In genomic region chr11:64321026-64321425, GRCh38 we compare ENCODE assay signal across 20 cellular contexts. TPM values are rescaled to one million over a fixed set of nuclear protein-coding genes. Genes with fewer than 3 reads are reported as not detected.
DNase-seq lines count a peak whose midpoint lies in the region; ATAC-seq and TF ChIP-seq lines count a peak whose summit lies in the region.
"Had no signal": no experiment of that assay in that cellular context is flagged by ENCODE, and none has a peak within 500 bp of the region (broad histone marks: within the 10 kb centered on the region; RNA-seq: fewer than 3 reads in every experiment).

No MANE protein-coding gene starts in this region.

- ATAC-seq in activated naive CD4-positive, alpha-beta T cell treated with anti-CD3 and anti-CD28 coated beads, Interleukin-2, amount 50 U/mL, for 72 hours, result no peak
- no peak for ATAC-seq in natural killer cell treated with Interleukin-12 subunit alpha and Interleukin-12 subunit beta and Interleukin-15 and Interleukin-18, amount 100 ng/mL, for 72 hours
- ATAC-seq in HG02678 (IDR thresholded peaks at IDR 0.05; ENCODE audit: unreplicated experiment) (no peak), GM21528 (IDR thresholded peaks at IDR 0.05; ENCODE audit: low FRiP score, unreplicated experiment) (no peak), heart left ventricle (no peak)
- ATAC-seq: naive thymus-derived CD4-positive, alpha-beta T cell had no signal

- peaks cover 39 to 42% of the 10 kb centered on the region in 2 donors for H3K4me1 Mint-ChIP-seq in natural killer cell treated with Interleukin-12 subunit alpha and Interleukin-12 subunit beta and Interleukin-15 and Interleukin-18, amount 100 ng/mL, for 72 hours (ENCODE audit: low read depth in 2 of 2)

- peak overlapping the region; percentile 27 to 93 for H3K27ac Mint-ChIP-seq in activated naive CD4-positive, alpha-beta T cell treated with anti-CD3 and anti-CD28 coated beads, Interleukin-2, amount 50 U/mL, for 72 hours
- peak overlapping the region; percentile 93 to 97 for H3K27ac Mint-ChIP-seq in natural killer cell treated with Interleukin-12 subunit alpha and Interleukin-12 subunit beta and Interleukin-15 and Interleukin-18, amount 100 ng/mL, for 72 hours
- H3K27ac Mint-ChIP-seq: stimulated activated naive CD8-positive, alpha-beta T cell treated with anti-CD3 and anti-CD28 coated beads, Interleukin-15, Interleukin-2, amounts not matched to agents 100 ng/mL and 50 ng/mL, for 24 hours had no signal

- H3K9me3 Mint-ChIP-seq in activated naive CD4-positive, alpha-beta T cell treated with anti-CD3 and anti-CD28 coated beads, Interleukin-2, amount 50 U/mL, for 72 hours, result no peaks in the 10 kb centered on the region
- H3K9me3 Mint-ChIP-seq in natural killer cell treated with Interleukin-12 subunit alpha and Interleukin-12 subunit beta and Interleukin-15 and Interleukin-18, amount 100 ng/mL, for 72 hours, result no peaks in the 10 kb centered on the region
- H3K9me3 Mint-ChIP-seq: naive thymus-derived CD4-positive, alpha-beta T cell; stimulated activated naive CD8-positive, alpha-beta T cell treated with anti-CD3 and anti-CD28 coated beads, Interleukin-15, Interleukin-2, amounts not matched to agents 100 ng/mL and 50 ng/mL, for 24 hours had no signal

- no peaks in the 10 kb centered on the region for H3K27me3 ChIP-seq in colonic mucosa
- no peaks in the 10 kb centered on the region for H3K27me3 ChIP-seq in heart left ventricle
- H3K27me3 ChIP-seq: cardiac muscle cell, sigmoid colon had no signal

- peak overlapping the region; percentile 48 to 97 for H3K9ac ChIP-seq in colonic mucosa (ENCODE audit: low read depth in 2 of 2, low read length in 2 of 2)

- H3K27me3 Mint-ChIP-seq in natural killer cell treated with Interleukin-12 subunit alpha and Interleukin-12 subunit beta and Interleukin-15 and Interleukin-18, amount 100 ng/mL, for 72 hours, result no peaks in the 10 kb centered on the region
- H3K27me3 Mint-ChIP-seq: naive thymus-derived CD4-positive, alpha-beta T cell; stimulated activated naive CD8-positive, alpha-beta T cell treated with anti-CD3 and anti-CD28 coated beads, Interleukin-15, Interleukin-2, amounts not matched to agents 100 ng/mL and 50 ng/mL, for 24 hours had no signal

- peak overlapping the region; percentile 99 for H3K27ac ChIP-seq in colonic mucosa
- peak overlapping the region; percentile 73 for H3K27ac ChIP-seq in urinary bladder (ENCODE audit: low read depth)
- no peak overlapping the region for H3K27ac ChIP-seq in heart left ventricle
- H3K27ac ChIP-seq: cardiac muscle cell, sigmoid colon had no signal

- H3K4me1 ChIP-seq in colonic mucosa (peaks cover 18% of the 10 kb centered on the region), urinary bladder (ENCODE audit: insufficient read depth) (no peaks in the 10 kb centered on the region), heart left ventricle (peaks cover 0 to 25% (median 17%) of the 10 kb centered on the region in 12 donors)

- 85% methylated on average over 5 of the region's 5 CpGs for WGBS in urinary bladder
- 82 to 89% (median 87%) methylated on average over 5 of the region's 5 CpGs for WGBS in heart left ventricle, 4 donors

- peaks cover 27 to 28% of the 10 kb centered on the region in 2 donors for H3K36me3 Mint-ChIP-seq in activated naive CD4-positive, alpha-beta T cell treated with anti-CD3 and anti-CD28 coated beads, Interleukin-2, amount 50 U/mL, for 72 hours
- no peaks in the 10 kb centered on the region for H3K36me3 Mint-ChIP-seq in natural killer cell treated with Interleukin-12 subunit alpha and Interleukin-12 subunit beta and Interleukin-15 and Interleukin-18, amount 100 ng/mL, for 72 hours

- no peak overlapping the region for H3K4me3 Mint-ChIP-seq in natural killer cell treated with Interleukin-12 subunit alpha and Interleukin-12 subunit beta and Interleukin-15 and Interleukin-18, amount 100 ng/mL, for 72 hours
- H3K4me3 Mint-ChIP-seq: stimulated activated naive CD8-positive, alpha-beta T cell treated with anti-CD3 and anti-CD28 coated beads, Interleukin-15, Interleukin-2, amounts not matched to agents 100 ng/mL and 50 ng/mL, for 24 hours had no signal

- H3K36me3 ChIP-seq in colonic mucosa (no peaks in the 10 kb centered on the region), urinary bladder (ENCODE audit: insufficient read depth) (peaks cover 2% of the 10 kb centered on the region), heart left ventricle (peaks cover 0 to 27% (median 14%) of the 10 kb centered on the region in 9 donors)

- no peak overlapping the region for H3K4me3 ChIP-seq in colonic mucosa
- H3K4me3 ChIP-seq in urinary bladder (ENCODE audit: low read depth, low read length), result no peak overlapping the region
- no peak overlapping the region for H3K4me3 ChIP-seq in heart left ventricle
- H3K4me3 ChIP-seq: cardiac muscle cell, sigmoid colon had no signal

- intact Hi-C loops in colonic mucosa (cut with DNase I), result no loop called here
- intact Hi-C loops in heart left ventricle (cut with DNase I), result no loop called here

- DNase-seq in activated naive CD4-positive, alpha-beta T cell treated with anti-CD3 and anti-CD28 coated beads, Interleukin-2, amount 50 U/mL, for 72 hours (ENCODE audit: low spot score in 2 of 2), result no peak
- no peak for DNase-seq in activated naive CD4-positive, alpha-beta T cell treated with Interleukin-2 at 50 U/mL for 16 hours
- DNase-seq in colonic mucosa, result no peak
- no peak for DNase-seq in natural killer cell treated with Interleukin-12 subunit alpha and Interleukin-12 subunit beta and Interleukin-15 and Interleukin-18, amount 100 ng/mL, for 72 hours (ENCODE audit: low spot score)
- DNase-seq in heart left ventricle, result no peak
- DNase-seq: activated CD4-positive, alpha-beta T cell treated with anti-CD3 and anti-CD28 coated beads, Interleukin-2, amount 50 U/mL, for 4 hours; activated naive CD4-positive, alpha-beta T cell; HCEC 1CT; naive thymus-derived CD4-positive, alpha-beta T cell; NCI-H187; NCI-H524 treated with DMSO at 0.1 percent for 48 hours; sigmoid colon had no signal

- TF ChIP-seq CTCF in colonic mucosa (IDR thresholded peaks at IDR 0.05) (no peak), heart left ventricle (IDR thresholded peaks at IDR 0.05) (no peak)

- H3K9me3 ChIP-seq in colonic mucosa (no peaks in the 10 kb centered on the region), heart left ventricle (no peaks in the 10 kb centered on the region)
- H3K9me3 ChIP-seq: sigmoid colon had no signal

- no peak for TF ChIP-seq POLR2A in heart left ventricle (IDR thresholded peaks at IDR 0.05)

RNA-seq across cellular contexts. Expression of gene PRDX5, which starts 3.1 kb away (rescaled TPM):
- 100 to 1,000 TPM; 131 to 152 TPM for total RNA-seq in activated naive CD4-positive, alpha-beta T cell treated with anti-CD3 and anti-CD28 coated beads, Interleukin-2, amount 50 U/mL, for 72 hours
- total RNA-seq in colonic mucosa (100 to 1,000 TPM; 301 to 425 TPM), urinary bladder (69.0 TPM), heart left ventricle (100 to 1,000 TPM; 220 to 561 (median 290) TPM)
- 100 to 1,000 TPM in 1 of 2 donors, 10 to 100 TPM in 1; 83.5 to 116 TPM for total RNA-seq in natural killer cell treated with Interleukin-12 subunit alpha and Interleukin-12 subunit beta and Interleukin-15 and Interleukin-18, amount 100 ng/mL, for 72 hours
- polyA plus RNA-seq in urinary bladder (294 TPM), heart left ventricle (100 to 1,000 TPM; 385 to 882 TPM)

RNA-seq across cellular contexts. Expression of gene TRMT112, which starts 3.7 kb away (rescaled TPM):
- total RNA-seq in activated naive CD4-positive, alpha-beta T cell treated with anti-CD3 and anti-CD28 coated beads, Interleukin-2, amount 50 U/mL, for 72 hours, result 100 to 1,000 TPM; 198 to 213 TPM
- 100 to 1,000 TPM in 1 of 2 donors, 10 to 100 TPM in 1; 75.9 to 184 TPM for total RNA-seq in colonic mucosa
- total RNA-seq in natural killer cell treated with Interleukin-12 subunit alpha and Interleukin-12 subunit beta and Interleukin-15 and Interleukin-18, amount 100 ng/mL, for 72 hours, result 100 to 1,000 TPM; 171 to 203 TPM
- total RNA-seq in urinary bladder, result 124 TPM
- polyA plus RNA-seq in urinary bladder, result 245 TPM
- total RNA-seq in heart left ventricle, result 100 to 1,000 TPM in 4 of 9 donors, 10 to 100 TPM in 5; 80.0 to 169 (median 95.6) TPM
- polyA plus RNA-seq in heart left ventricle, result 100 to 1,000 TPM; 172 to 186 TPM

RNA-seq across cellular contexts. Expression of gene ESRRA, which starts 15.7 kb away (rescaled TPM):
- 10 to 100 TPM; 33.6 to 48.1 TPM for total RNA-seq in activated naive CD4-positive, alpha-beta T cell treated with anti-CD3 and anti-CD28 coated beads, Interleukin-2, amount 50 U/mL, for 72 hours
- total RNA-seq in colonic mucosa (100 to 1,000 TPM; 150 to 187 TPM), urinary bladder (13.3 TPM), heart left ventricle (100 to 1,000 TPM in 8 of 9 donors, 10 to 100 TPM in 1; 94.0 to 291 (median 145) TPM)
- total RNA-seq in natural killer cell treated with Interleukin-12 subunit alpha and Interleukin-12 subunit beta and Interleukin-15 and Interleukin-18, amount 100 ng/mL, for 72 hours, result 100 to 1,000 TPM in 1 of 2 donors, 10 to 100 TPM in 1; 67.2 to 116 TPM
- polyA plus RNA-seq in urinary bladder (53.2 TPM), heart left ventricle (100 to 1,000 TPM; 217 to 260 TPM)

RNA-seq across cellular contexts. Expression of gene CCDC88B, which starts 19.0 kb away (rescaled TPM):
- 100 to 1,000 TPM in 1 of 2 donors, 10 to 100 TPM in 1; 75.0 to 103 TPM for total RNA-seq in activated naive CD4-positive, alpha-beta T cell treated with anti-CD3 and anti-CD28 coated beads, Interleukin-2, amount 50 U/mL, for 72 hours
- total RNA-seq in colonic mucosa, result 10 to 100 TPM; 15.0 to 52.2 TPM
- total RNA-seq in natural killer cell treated with Interleukin-12 subunit alpha and Interleukin-12 subunit beta and Interleukin-15 and Interleukin-18, amount 100 ng/mL, for 72 hours, result 100 to 1,000 TPM; 172 to 224 TPM
- 2.6 TPM for total RNA-seq in urinary bladder
- polyA plus RNA-seq in urinary bladder, result 10.2 TPM
- total RNA-seq in heart left ventricle, result 10 to 100 TPM in 1 of 9 donors, 1 to 10 TPM in 8; 4.1 to 16.2 (median 7.3) TPM
- polyA plus RNA-seq in heart left ventricle, result 10 to 100 TPM in 1 of 2 donors, 1 to 10 TPM in 1; 8.1 to 24.0 TPM

RNA-seq across cellular contexts. Expression of gene CATSPERZ, which starts 20.9 kb away (rescaled TPM):
- under 1 TPM in 1 of 2 donors, not detected in 1; 0.55 TPM for total RNA-seq in activated naive CD4-positive, alpha-beta T cell treated with anti-CD3 and anti-CD28 coated beads, Interleukin-2, amount 50 U/mL, for 72 hours
- total RNA-seq in colonic mucosa (under 1 TPM in 1 of 2 donors, not detected in 1; 0.56 TPM), urinary bladder (not detected), heart left ventricle (not detected)
- not detected for total RNA-seq in natural killer cell treated with Interleukin-12 subunit alpha and Interleukin-12 subunit beta and Interleukin-15 and Interleukin-18, amount 100 ng/mL, for 72 hours
- polyA plus RNA-seq in urinary bladder (0.29 TPM), heart left ventricle (not detected)
- total RNA-seq: A673; cardiac muscle cell; glomerular endothelial cell; sigmoid colon; T-helper 2 cell treated with Interferon-gamma antibody and Interleukin-4, amounts not matched to agents 100 ng/mL and 5 ng/mL, for 36 hours had no signal
- polyA plus RNA-seq: naive thymus-derived CD4-positive, alpha-beta T cell had no signal

Comparison
In these comparisons a context has a peak if more than half of its experiments do, and no peak if none do; other contexts are left out.
1. H3K27ac ChIP-seq: peak in colonic mucosa (single experiment) and urinary bladder (single experiment); none in heart left ventricle (0 of 12).